Comparison of ENCODE assay signal across 8 cellular contexts in genomic region chr4:76948441-76949292, GRCh38. TPM values are rescaled to one million over a fixed set of nuclear protein-coding genes. Genes with fewer than 3 reads are reported as not detected.
A peak's percentile ranks its signal among the peaks of the same experiment; 100 is the strongest.
DNase-seq lines count a peak whose midpoint lies in the region; ATAC-seq, FAIRE-seq and TF ChIP-seq lines count a peak whose summit lies in the region.

No MANE protein-coding gene starts in this region.

- peak; percentile 53 for ATAC-seq in GM18498 (IDR thresholded peaks at IDR 0.05; ENCODE audit: unreplicated experiment)
- peak; percentile 48 for ATAC-seq in HG02759 (IDR thresholded peaks at IDR 0.05; ENCODE audit: unreplicated experiment)
- peak; percentile 50 for ATAC-seq in activated B cell treated with CpG ODN at 0.5 μM for 24 hours (ENCODE audit: low read depth)

- H3K27me3 Mint-ChIP-seq in activated B cell treated with CpG ODN at 0.5 μM for 24 hours: no peaks in the 10 kb centered on the region

- CTCF ChIA-PET in activated B cell treated with CpG ODN at 0.5 μM for 24 hours (lab: Charles Lee): no interaction called here

- H3K4me1 Mint-ChIP-seq in activated B cell treated with CpG ODN at 0.5 μM for 24 hours: peaks cover 15% of the 10 kb centered on the region

- peaks cover 4% of the 10 kb centered on the region for H3K36me3 Mint-ChIP-seq in activated B cell treated with CpG ODN at 0.5 μM for 24 hours (ENCODE audit: low read depth)

- intact Hi-C loops in activated B cell treated with CpG ODN at 0.5 μM for 24 hours (cut with micrococcal nuclease): loop anchor here (1.0 to 10.0 kb wide), 5 partner anchors 96 to 800 kb away; partner anchors contain the start of genes CCNG2 and NUP54

- peak overlapping the region; percentile 56 for H3K27ac Mint-ChIP-seq in activated B cell treated with CpG ODN at 0.5 μM for 24 hours

- no peak for FAIRE-seq in bronchial epithelial cell (lab: Jason Lieb, UNC)

- peak overlapping the region; percentile 90 for H3K4me3 Mint-ChIP-seq in activated B cell treated with CpG ODN at 0.5 μM for 24 hours

- H3K9me3 Mint-ChIP-seq in activated B cell treated with CpG ODN at 0.5 μM for 24 hours: no peaks in the 10 kb centered on the region

- no peak for TF ChIP-seq CTCF in activated B cell treated with CpG ODN at 0.5 μM for 24 hours (IDR thresholded peaks at IDR 0.05)
- TF ChIP-seq CTCF in bronchial epithelial cell (IDR thresholded peaks at IDR 0.05; ENCODE audit: insufficient read depth, low read length, severe bottlenecking): no peak

- POLR2A ChIA-PET in activated B cell treated with CpG ODN at 0.5 μM for 24 hours (lab: Charles Lee): interaction anchor here (1.1 to 3.3 kb wide), 4 partner anchors 127 to 913 kb away, joined by 3 to 9 read pairs (median 6); partner anchors contain the start of gene CCNI

- no peaks in the 10 kb centered on the region for H3K36me3 ChIP-seq in bronchial epithelial cell (ENCODE audit: control insufficient read depth, insufficient read depth, low read length)

- H3K4me3 ChIP-seq in bronchial epithelial cell (ENCODE audit: low read depth, low read length): peak overlapping the region; percentile 54

- no peaks in the 10 kb centered on the region for H3K27me3 ChIP-seq in bronchial epithelial cell (ENCODE audit: control insufficient read depth, insufficient read depth, low read length)

- DNase-seq in NCI-H146 treated with DMSO at 0.1 percent for 48 hours (lab: John Stamatoyannopoulos, UW; ENCODE audit: unreplicated experiment): peak; percentile 49
- peak; percentile 56 for DNase-seq in activated B cell treated with CpG ODN at 0.5 μM for 24 hours
- DNase-seq in bronchial epithelial cell (ENCODE audit: low read depth): peak; percentile 58
- peak; percentile 96 for DNase-seq in islet precursor cell
- peak; percentile 22 to 39 for DNase-seq in stimulated activated CD4-positive, alpha-beta T cell treated with anti-CD3 and anti-CD28 coated beads, Interleukin-15, amount 100 ng/mL, for 48 hours (ENCODE audit: low read depth in 2 of 2)
- no peak for DNase-seq in NCI-H1694 treated with DMSO at 0.1 percent for 48 hours (lab: John Stamatoyannopoulos, UW)

RNA-seq across cellular contexts. Expression of gene SEPTIN11, which starts 0.9 kb away (rescaled TPM):
- total RNA-seq in activated B cell treated with CpG ODN at 0.5 μM for 24 hours: 22.3 and 22.4 TPM in 2 replicates
- total RNA-seq in bronchial epithelial cell: 49.2 and 49.5 TPM in 2 replicates

RNA-seq across cellular contexts. Expression of gene SOWAHB, which starts 50.7 kb away (rescaled TPM):
- total RNA-seq in activated B cell treated with CpG ODN at 0.5 μM for 24 hours: not detected in 2 replicates
- 15.0 and 21.1 TPM in 2 replicates for total RNA-seq in bronchial epithelial cell

Comparison
In these comparisons a context has a peak if more than half of its experiments do, and no peak if none do; other contexts are left out.
1. RNA of gene SOWAHB, which starts 50.7 kb away (total RNA-seq): 15.0 to 21.1 TPM in bronchial epithelial cell; not detected in activated B cell treated with CpG ODN at 0.5 μM for 24 hours; every median in the first group is over 10 times any median in the second.
2. Peak in every context shown above with its lines, with median percentiles within 50 percentile points of each other: ATAC-seq.